ENCODE assay signal across 18 cellular contexts in the genomic region with DNA sequence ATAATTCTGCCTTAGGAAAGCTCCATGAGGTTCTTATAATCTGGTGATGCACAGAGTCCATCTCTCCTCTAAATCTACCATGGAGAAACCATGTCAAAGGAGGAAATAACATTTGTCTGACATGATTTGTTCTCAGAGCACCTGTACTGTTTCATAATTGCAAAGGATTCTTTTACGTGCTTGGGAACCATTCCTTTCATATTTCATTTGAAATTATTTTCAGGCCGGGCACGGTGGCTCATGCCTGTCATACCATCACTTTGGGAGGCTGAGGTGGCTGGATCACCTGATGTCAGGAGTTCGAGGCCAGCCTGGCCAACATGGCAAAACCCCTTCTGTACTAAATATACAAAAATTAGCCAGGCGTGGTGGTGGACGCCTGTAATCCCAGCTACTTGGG.
DNase-seq lines count a peak whose midpoint lies in the region; ATAC-seq and TF ChIP-seq lines count a peak whose summit lies in the region.
"Had no signal": no experiment of that assay in that cellular context is flagged by ENCODE, and none has a peak within 500 bp of the region (broad histone marks: within the 10 kb centered on the region; RNA-seq: fewer than 3 reads in every experiment).

No MANE protein-coding gene starts in this region.

- peak overlapping the region; percentile 8 for H2AFZ ChIP-seq in HCT116 (ENCODE audit: low read depth, low read length, poor library complexity, severe bottlenecking)
- no peak overlapping the region for H2AFZ ChIP-seq in trophoblast cell (ENCODE audit: insufficient read depth, low read length, poor library complexity)
- H2AFZ ChIP-seq in GM23248: no peak overlapping the region
- H2AFZ ChIP-seq: GM23338 had no signal

- H3K4me3 ChIP-seq in HCT116 (replicated peaks in 1 of 2; ENCODE audit: low read depth in 1 of 2, low read length in 2 of 2) (no peak overlapping the region), SJCRH30 (no peak overlapping the region), trophoblast cell (ENCODE audit: low read depth, low read length) (no peak overlapping the region), GM23248 (no peak overlapping the region)
- H3K4me3 ChIP-seq: BLaER1, GM23338, Peyer's patch had no signal

- intact Hi-C loops in HCT116 (cut with micrococcal nuclease): no loop called here

- H3K4ac ChIP-seq in trophoblast cell (ENCODE audit: low read depth, low read length): no peak overlapping the region

- H3F3A ChIP-seq in GM23248 (ENCODE audit: insufficient read depth): peaks cover 59% of the 10 kb centered on the region

- POLR2A ChIA-PET in HCT116 (lab: Charles Lee): no interaction called here

- no CpG with 5 or more reads among the region's 6 CpGs for WGBS in trophoblast cell (ENCODE audit: extremely low coverage, insufficient coverage, insufficient read length)
- 82 to 84% methylated on average over 6 of the region's 6 CpGs for WGBS in GM23248 (ENCODE audit: low coverage in 1 of 2, low lambda C conversion rate in 2 of 2, missing lambda C conversion rate in 2 of 2), 2 experiments

- H2BK120ac ChIP-seq in trophoblast cell (ENCODE audit: insufficient read depth, low read length, poor library complexity): no peak overlapping the region

- H3K79me1 ChIP-seq in trophoblast cell (ENCODE audit: low read length): no peaks in the 10 kb centered on the region

- no peak for ATAC-seq in HCT116
- ATAC-seq in foreskin keratinocyte: no peak
- ATAC-seq in SK-N-SH treated with all-trans-retinoic acid at 6 μM for 48 hours: no peak
- ATAC-seq: GM23338, Right ventricle myocardium inferior had no signal

- H3K23ac ChIP-seq in trophoblast cell (ENCODE audit: low read length): no peak overlapping the region

- BruUV-seq in HCT116 (replicated peaks; lab: Mats Ljungman, UMichigan): no TSS peak

- H2BK5ac ChIP-seq in trophoblast cell (ENCODE audit: low read depth, low read length, poor library complexity): no peak overlapping the region

- H3K4me2 ChIP-seq in HCT116 (ENCODE audit: low read length) (peak overlapping the region; percentile 42), trophoblast cell (ENCODE audit: low read length) (no peak overlapping the region), GM23248 (ENCODE audit: unreplicated experiment) (no peak overlapping the region)
- H3K4me2 ChIP-seq: BLaER1, GM23338, SK-N-SH had no signal

- H3K27ac ChIP-seq in HCT116 (ENCODE audit: low read depth, low read length) (no peak overlapping the region), SJCRH30 (peak overlapping the region; percentile 67), foreskin keratinocyte (peak overlapping the region; percentile 90), trophoblast cell (ENCODE audit: low read depth, low read length) (no peak overlapping the region), GM23248 (no peak overlapping the region)
- H3K27ac ChIP-seq: BLaER1 had no signal

- in situ Hi-C loops in GM23248 (cut with MboI): no loop called here

- H3K18ac ChIP-seq in trophoblast cell (ENCODE audit: low read length): no peak overlapping the region

- no peak overlapping the region for H4K91ac ChIP-seq in trophoblast cell (ENCODE audit: low read depth, low read length)

- no peak overlapping the region for H3K9ac ChIP-seq in HCT116 (ENCODE audit: low read length)
- H3K9ac ChIP-seq in trophoblast cell (ENCODE audit: low read length): no peak overlapping the region
- H3K9ac ChIP-seq in GM23248: no peak overlapping the region
- H3K9ac ChIP-seq: BLaER1, SK-N-SH had no signal

- H2BK12ac ChIP-seq in trophoblast cell (ENCODE audit: low read length): no peak overlapping the region

- H3K9me2 ChIP-seq in HCT116 (ENCODE audit: insufficient read depth) (no peaks in the 10 kb centered on the region), GM23248 (ENCODE audit: insufficient read depth) (no peaks in the 10 kb centered on the region)
- H3K9me2 ChIP-seq: SK-N-SH had no signal

- H3K27me3 ChIP-seq in HCT116 (ENCODE audit: insufficient read depth, low read length) (no peaks in the 10 kb centered on the region), SJCRH30 (no peaks in the 10 kb centered on the region), foreskin keratinocyte (no peaks in the 10 kb centered on the region), trophoblast cell (ENCODE audit: insufficient read depth, low read length) (no peaks in the 10 kb centered on the region), GM23248 (replicated peaks; ENCODE audit: insufficient read depth) (no peaks in the 10 kb centered on the region)
- H3K27me3 ChIP-seq: BLaER1, Peyer's patch had no signal

- H3K14ac ChIP-seq in trophoblast cell (ENCODE audit: low read length): no peak overlapping the region

- no peaks in the 10 kb centered on the region for H4K20me1 ChIP-seq in HCT116 (ENCODE audit: insufficient read depth)
- H4K20me1 ChIP-seq in GM23248 (ENCODE audit: insufficient read depth): no peaks in the 10 kb centered on the region
- H4K20me1 ChIP-seq: BLaER1 had no signal

- no peaks in the 10 kb centered on the region for H3K79me2 ChIP-seq in HCT116 (ENCODE audit: insufficient read depth, low read length)
- H3K79me2 ChIP-seq in trophoblast cell (ENCODE audit: control insufficient read depth, insufficient read depth, low read length, poor library complexity): no peaks in the 10 kb centered on the region
- H3K79me2 ChIP-seq in GM23248 (ENCODE audit: insufficient read depth): no peaks in the 10 kb centered on the region

- CTCF ChIA-PET in HCT116 (lab: Charles Lee): no interaction called here

- H3K36me3 ChIP-seq in HCT116 (ENCODE audit: control insufficient read depth in 1 of 2, insufficient read depth in 2 of 2, low read length in 2 of 2) (no peaks in the 10 kb centered on the region), SJCRH30 (no peaks in the 10 kb centered on the region), trophoblast cell (ENCODE audit: control insufficient read depth in 1 of 2, insufficient read depth in 2 of 2, low read length in 2 of 2) (no peaks in the 10 kb centered on the region), GM23248 (ENCODE audit: low read depth) (no peaks in the 10 kb centered on the region)
- H3K36me3 ChIP-seq: BLaER1, Peyer's patch had no signal

- H4K8ac ChIP-seq in trophoblast cell (ENCODE audit: low read depth, low read length): no peak overlapping the region

- H3K4me1 ChIP-seq in HCT116 (ENCODE audit: control insufficient read depth in 1 of 2, insufficient read depth in 2 of 2, low read length in 2 of 2) (peaks cover 22 to 79% of the 10 kb centered on the region in 2 experiments), SJCRH30 (peaks cover 57% of the 10 kb centered on the region), foreskin keratinocyte (peaks cover 47% of the 10 kb centered on the region), trophoblast cell (ENCODE audit: control insufficient read depth in 1 of 2, insufficient read depth in 2 of 2, low read length in 2 of 2) (peaks cover 0 to 7% of the 10 kb centered on the region in 2 experiments), GM23248 (ENCODE audit: insufficient read depth) (peaks cover 64% of the 10 kb centered on the region)

- H3K9me3 ChIP-seq in HCT116 (ENCODE audit: control insufficient read depth in 1 of 2, insufficient read depth in 1 of 2, low read depth in 1 of 2, low read length in 2 of 2) (no peaks in the 10 kb centered on the region), SJCRH30 (replicated peaks) (no peaks in the 10 kb centered on the region), trophoblast cell (ENCODE audit: insufficient read depth, low read depth, low read length) (no peaks in the 10 kb centered on the region), GM23248 (ENCODE audit: low read depth) (no peaks in the 10 kb centered on the region)
- H3K9me3 ChIP-seq: BLaER1, Peyer's patch, SK-N-SH had no signal

- TF ChIP-seq CTCF in HCT116 (IDR thresholded peaks at IDR 0.05 in 2 of 3, conservative IDR thresholded peaks at IDR 0.05 in 1 of 3; ENCODE audit: borderline replicate concordance in 1 of 3, insufficient read depth in 1 of 3, low read depth in 2 of 3, low read length in 2 of 3): no peak
- no peak for TF ChIP-seq CTCF in foreskin keratinocyte (conservative IDR thresholded peaks at IDR 0.05)

- no peak overlapping the region for H2AK5ac ChIP-seq in trophoblast cell (ENCODE audit: low read length)

- H4K12ac ChIP-seq in trophoblast cell (ENCODE audit: low read depth, low read length): no peak overlapping the region

- RAD21 ChIA-PET in HCT116 (lab: Charles Lee; ENCODE audit: low non-redundant PET in 1 of 2, low total read pairs in 2 of 2, uncharacterized antibody in 2 of 2, unreplicated experiment in 2 of 2): no interaction called here

- no peak for TF ChIP-seq RAD21 in HCT116 (IDR thresholded peaks at IDR 0.05; ENCODE audit: low read depth)

- no peak for TF ChIP-seq POLR2A in HCT116 (IDR thresholded peaks at IDR 0.05; ENCODE audit: borderline replicate concordance, extremely low read depth, insufficient read depth, insufficient read length)

- DNase-seq in HCT116 (ENCODE audit: low read depth, low spot score): no peak
- DNase-seq in SJCRH30: peak in 1 of 2 experiments; percentile 54
- DNase-seq in foreskin keratinocyte: no peak
- peak; percentile 78 to 91 for DNase-seq in trophoblast cell
- DNase-seq in OCI-M1 (lab: John Stamatoyannopoulos, UW): no peak
- DNase-seq in GM23248: no peak
- DNase-seq in DMS 273 (lab: John Stamatoyannopoulos, UW; ENCODE audit: unreplicated experiment): no peak
- DNase-seq: CD4-positive, alpha-beta memory T cell; EL; HCEC 1CT; NCI-H1694; NK-92 treated with Interleukin-12 subunit alpha and Interleukin-12 subunit beta, amount 100 ng/mL, for 24 hours; SK-N-SH had no signal

TF ChIP-seq in HCT116, 20 proteins besides CTCF, POLR2A, EP300 and RAD21 (continues in another document):
- TF ChIP-seq SP1 (IDR thresholded peaks at IDR 0.05; ENCODE audit: low read depth) (no peak), CBX3 (IDR thresholded peaks at IDR 0.05; ENCODE audit: low read depth) (no peak)

TF ChIP-seq in SK-N-SH treated with all-trans-retinoic acid at 6 μM for 48 hours, 23 proteins besides CTCF, POLR2A, EP300 and RAD21:
- TF ChIP-seq ARNTL (CRISPR knock-in tag; IDR thresholded peaks at IDR 0.05; ENCODE audit: borderline replicate concordance, low read depth): no peak
- TF ChIP-seq, protein P1, sequence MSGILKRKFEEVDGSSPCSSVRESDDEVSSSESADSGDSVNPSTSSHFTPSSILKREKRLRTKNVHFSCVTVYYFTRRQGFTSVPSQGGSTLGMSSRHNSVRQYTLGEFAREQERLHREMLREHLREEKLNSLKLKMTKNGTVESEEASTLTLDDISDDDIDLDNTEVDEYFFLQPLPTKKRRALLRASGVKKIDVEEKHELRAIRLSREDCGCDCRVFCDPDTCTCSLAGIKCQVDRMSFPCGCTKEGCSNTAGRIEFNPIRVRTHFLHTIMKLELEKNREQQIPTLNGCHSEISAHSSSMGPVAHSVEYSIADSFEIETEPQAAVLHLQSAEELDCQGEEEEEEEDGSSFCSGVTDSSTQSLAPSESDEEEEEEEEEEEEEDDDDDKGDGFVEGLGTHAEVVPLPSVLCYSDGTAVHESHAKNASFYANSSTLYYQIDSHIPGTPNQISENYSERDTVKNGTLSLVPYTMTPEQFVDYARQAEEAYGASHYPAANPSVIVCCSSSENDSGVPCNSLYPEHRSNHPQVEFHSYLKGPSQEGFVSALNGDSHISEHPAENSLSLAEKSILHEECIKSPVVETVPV (CRISPR knock-in tag; IDR thresholded peaks at IDR 0.05): no peak

Comparison
In these comparisons a context has a peak if more than half of its experiments do, and no peak if none do; other contexts are left out.
1. DNase-seq: peak in trophoblast cell (2 of 2); none in HCT116 (single experiment), foreskin keratinocyte (0 of 2), OCI-M1 (single experiment), GM23248 (single experiment) and DMS 273 (single experiment).
2. H3K27ac ChIP-seq: peak in SJCRH30 (single experiment) and foreskin keratinocyte (single experiment); none in HCT116 (single experiment), trophoblast cell (single experiment) and GM23248 (single experiment).